ENCODE assay signal across 21 cellular contexts in genomic region chr16:17362191-17362590, GRCh38.
DNase-seq lines count a peak whose midpoint lies in the region; ATAC-seq lines count a peak whose summit lies in the region.
"Had no signal": no experiment of that assay in that cellular context is flagged by ENCODE, and none has a peak within 500 bp of the region (broad histone marks: within the 10 kb centered on the region; RNA-seq: fewer than 3 reads in every experiment).

No MANE protein-coding gene starts in this region.

- no peaks in the 10 kb centered on the region for H3K9me3 ChIP-seq in CD4-positive, CD25-positive, alpha-beta regulatory T cell (ENCODE audit: control insufficient read depth in 2 of 2, low read length in 2 of 2)
- H3K9me3 ChIP-seq in T-helper 17 cell (ENCODE audit: control insufficient read depth, low read length, poor library complexity, severe bottlenecking): no peaks in the 10 kb centered on the region
- H3K9me3 ChIP-seq: Caco-2, tibial nerve had no signal

- ATAC-seq in CD4-positive, CD25-positive, alpha-beta regulatory T cell (ENCODE audit: low read depth in 2 of 2): no peak
- ATAC-seq in T-helper 17 cell (no peak), naive B cell (ENCODE audit: low read depth in 2 of 2) (peak; percentile 14 to 17), HG02870 (IDR thresholded peaks at IDR 0.05; ENCODE audit: unreplicated experiment) (no peak)
- ATAC-seq: Right ventricle myocardium inferior had no signal

- H3K9me3 Mint-ChIP-seq in T-helper 1 cell treated with Interleukin-12 subunit alpha and Interleukin-12 subunit beta and Interleukin-4 antibody, amounts not matched to agents 30 μg/mL and 1 μg/mL, for 36 hours: no peaks in the 10 kb centered on the region
- no peaks in the 10 kb centered on the region for H3K9me3 Mint-ChIP-seq in CD4-positive, CD25-positive, alpha-beta regulatory T cell
- H3K9me3 Mint-ChIP-seq in naive B cell: peaks cover 0 to 4% (median 0%) of the 10 kb centered on the region in 7 donors

- H3K36me3 Mint-ChIP-seq in T-helper 1 cell treated with Interleukin-12 subunit alpha and Interleukin-12 subunit beta and Interleukin-4 antibody, amounts not matched to agents 30 μg/mL and 1 μg/mL, for 36 hours (ENCODE audit: low read depth): peaks cover 43% of the 10 kb centered on the region
- H3K36me3 Mint-ChIP-seq in CD4-positive, CD25-positive, alpha-beta regulatory T cell: peaks cover 5% of the 10 kb centered on the region
- H3K36me3 Mint-ChIP-seq in T-helper 17 cell (ENCODE audit: low read depth) (no peaks in the 10 kb centered on the region), naive B cell (peaks cover 8 to 12% of the 10 kb centered on the region in 2 donors)

- H3K27ac Mint-ChIP-seq in T-helper 1 cell treated with Interleukin-12 subunit alpha and Interleukin-12 subunit beta and Interleukin-4 antibody, amounts not matched to agents 30 μg/mL and 1 μg/mL, for 36 hours: peak overlapping the region; percentile 70
- H3K27ac Mint-ChIP-seq in CD4-positive, CD25-positive, alpha-beta regulatory T cell: peak overlapping the region; percentile 91 to 99 (median 98)
- H3K27ac Mint-ChIP-seq in T-helper 17 cell: peak overlapping the region; percentile 96
- H3K27ac Mint-ChIP-seq in naive B cell: peak overlapping the region; percentile 76 to 99 (median 94)

- H3K4me1 ChIP-seq in CD4-positive, CD25-positive, alpha-beta regulatory T cell (ENCODE audit: control insufficient read depth, insufficient read depth, low read length, poor library complexity, severe bottlenecking): peaks cover 93% of the 10 kb centered on the region
- H3K4me1 ChIP-seq: Caco-2 had no signal

- H3K36me3 ChIP-seq in CD4-positive, CD25-positive, alpha-beta regulatory T cell (ENCODE audit: control insufficient read depth, insufficient read depth, low read length): no peaks in the 10 kb centered on the region
- H3K36me3 ChIP-seq: brain microvascular endothelial cell, tibial nerve, WERI-Rb-1 had no signal

- DNase-seq in T-helper 1 cell (no peak), T-helper 17 cell (no peak), naive B cell (peak; percentile 50), kidney tubule cell (ENCODE audit: low spot score) (no peak), mucosa of gallbladder (ENCODE audit: low spot score) (no peak)
- DNase-seq in CD4-positive, CD25-positive, alpha-beta regulatory T cell: no peak
- DNase-seq: activated CD8-positive, alpha-beta memory T cell treated with anti-CD3 and anti-CD28 coated beads, Interleukin-2, amount 50 U/mL, for 4 hours; brain microvascular endothelial cell; Caco-2; foreskin melanocyte; hypothalamus; kidney; mesenchymal stem cell; NCI-H524; stimulated activated CD4-positive, alpha-beta T cell treated with anti-CD3 and anti-CD28 coated beads, Interleukin-12 subunit alpha, Interleukin-12 subunit beta, amount 100 ng/mL, for 4 hours; SW 1271; WERI-Rb-1 had no signal

- H3K27ac ChIP-seq in CD4-positive, CD25-positive, alpha-beta regulatory T cell (ENCODE audit: insufficient read depth, low read length, poor library complexity, severe bottlenecking): peak overlapping the region; percentile 95
- H3K27ac ChIP-seq: brain microvascular endothelial cell, tibial nerve, WERI-Rb-1 had no signal

- H3K4me3 Mint-ChIP-seq in T-helper 1 cell treated with Interleukin-12 subunit alpha and Interleukin-12 subunit beta and Interleukin-4 antibody, amounts not matched to agents 30 μg/mL and 1 μg/mL, for 36 hours: no peak overlapping the region
- peak overlapping the region in 2 of 4 donors; percentile 28 to 29 for H3K4me3 Mint-ChIP-seq in CD4-positive, CD25-positive, alpha-beta regulatory T cell
- H3K4me3 Mint-ChIP-seq in T-helper 17 cell (peak overlapping the region; percentile 59), naive B cell (peak overlapping the region in 7 of 8 donors; percentile 42 to 81 (median 75))

- H3K27me3 Mint-ChIP-seq in T-helper 1 cell treated with Interleukin-12 subunit alpha and Interleukin-12 subunit beta and Interleukin-4 antibody, amounts not matched to agents 30 μg/mL and 1 μg/mL, for 36 hours (ENCODE audit: low read depth): no peaks in the 10 kb centered on the region
- H3K27me3 Mint-ChIP-seq in CD4-positive, CD25-positive, alpha-beta regulatory T cell: peaks cover 4% of the 10 kb centered on the region
- no peaks in the 10 kb centered on the region for H3K27me3 Mint-ChIP-seq in T-helper 17 cell
- no peaks in the 10 kb centered on the region for H3K27me3 Mint-ChIP-seq in naive B cell

- H3K4me1 Mint-ChIP-seq in T-helper 1 cell treated with Interleukin-12 subunit alpha and Interleukin-12 subunit beta and Interleukin-4 antibody, amounts not matched to agents 30 μg/mL and 1 μg/mL, for 36 hours (ENCODE audit: low read depth): peaks cover 88% of the 10 kb centered on the region
- peaks cover 35 to 97% (median 89%) of the 10 kb centered on the region in 4 donors for H3K4me1 Mint-ChIP-seq in CD4-positive, CD25-positive, alpha-beta regulatory T cell
- peaks cover 74% of the 10 kb centered on the region for H3K4me1 Mint-ChIP-seq in T-helper 17 cell
- H3K4me1 Mint-ChIP-seq in naive B cell: peaks cover 79 to 99% (median 99%) of the 10 kb centered on the region in 3 donors

- H3K27me3 ChIP-seq in CD4-positive, CD25-positive, alpha-beta regulatory T cell (ENCODE audit: control insufficient read depth, insufficient read depth, low read length): no peaks in the 10 kb centered on the region
- H3K27me3 ChIP-seq: brain microvascular endothelial cell, tibial nerve had no signal

- H3K4me3 ChIP-seq in CD4-positive, CD25-positive, alpha-beta regulatory T cell (ENCODE audit: low read depth, low read length): no peak overlapping the region
- H3K4me3 ChIP-seq: tibial nerve had no signal

Comparison
In these comparisons a context has a peak if more than half of its experiments do, and no peak if none do; other contexts are left out.
1. ATAC-seq: peak in naive B cell (2 of 2); none in CD4-positive, CD25-positive, alpha-beta regulatory T cell (0 of 2), T-helper 17 cell (single experiment) and HG02870 (single experiment).
2. Peak in every context shown above with its lines, with median percentiles within 50 percentile points of each other: H3K27ac Mint-ChIP-seq.